Comparison of ENCODE assay signal across 1 cellular context in the genomic region with DNA sequence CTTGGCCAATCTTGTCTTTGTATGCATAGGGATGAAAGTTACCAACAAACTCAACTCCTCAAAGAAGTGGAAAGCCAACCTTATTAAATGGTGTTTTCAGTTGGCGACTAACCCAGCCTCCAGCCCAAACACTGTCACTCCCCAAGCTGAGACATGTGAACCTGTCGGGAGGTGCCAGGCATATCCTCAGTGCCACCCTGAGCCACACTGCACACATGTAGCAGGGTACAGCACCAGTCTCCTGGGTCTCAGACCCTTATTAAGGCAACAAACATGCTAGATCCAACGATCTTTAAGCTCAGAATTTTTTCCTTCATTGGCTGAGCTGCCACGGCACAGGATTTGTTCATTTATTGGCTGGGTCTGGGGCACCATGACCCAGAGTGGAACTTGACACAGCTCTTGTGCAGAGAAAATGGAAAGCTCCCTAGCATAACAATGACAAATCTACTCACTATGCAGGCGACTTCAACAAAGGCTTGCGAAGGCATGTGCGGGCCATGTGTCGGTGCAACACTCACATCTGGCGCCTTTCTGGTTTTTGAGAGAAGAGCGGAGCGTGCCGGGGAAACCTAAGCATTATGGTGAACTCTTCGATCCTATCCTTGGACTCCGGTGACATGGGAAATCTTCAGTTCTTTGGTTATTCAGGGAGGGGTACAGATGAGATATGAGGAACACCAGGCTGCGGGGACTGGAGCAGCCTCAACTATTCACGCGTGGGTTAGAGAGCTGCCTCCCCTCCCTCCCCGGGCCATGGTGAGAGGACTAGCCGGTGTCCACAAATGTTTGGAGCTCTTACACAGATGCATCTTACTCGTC.
TF ChIP-seq lines count a peak whose summit lies in the region.

No MANE protein-coding gene starts in this region.

TF ChIP-seq in H1, 55 proteins besides CTCF, POLR2A, EP300 and RAD21:
- TF ChIP-seq, protein P1, sequence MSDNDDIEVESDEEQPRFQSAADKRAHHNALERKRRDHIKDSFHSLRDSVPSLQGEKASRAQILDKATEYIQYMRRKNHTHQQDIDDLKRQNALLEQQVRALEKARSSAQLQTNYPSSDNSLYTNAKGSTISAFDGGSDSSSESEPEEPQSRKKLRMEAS (IDR thresholded peaks at IDR 0.05): peak; percentile 42; the same call in 1 of the 2 replicates
- TF ChIP-seq RXRA (IDR thresholded peaks at IDR 0.05; ENCODE audit: insufficient read depth, low read depth, low read length) (no peak), POU5F1 (IDR thresholded peaks at IDR 0.05; ENCODE audit: low read depth, low read length) (no peak), GABPA (IDR thresholded peaks at IDR 0.05; ENCODE audit: borderline replicate concordance, insufficient read depth, low read length) (no peak), GTF2F1 (IDR thresholded peaks at IDR 0.05; ENCODE audit: borderline replicate concordance, low read depth, low read length) (no peak), E2F6 (IDR thresholded peaks at IDR 0.05) (peak; percentile 63; the same call in 1 of the 2 replicates), EZH2 (IDR thresholded peaks at IDR 0.05; ENCODE audit: low read depth, low read length, severe bottlenecking) (no peak)
- TF ChIP-seq, protein P2, sequence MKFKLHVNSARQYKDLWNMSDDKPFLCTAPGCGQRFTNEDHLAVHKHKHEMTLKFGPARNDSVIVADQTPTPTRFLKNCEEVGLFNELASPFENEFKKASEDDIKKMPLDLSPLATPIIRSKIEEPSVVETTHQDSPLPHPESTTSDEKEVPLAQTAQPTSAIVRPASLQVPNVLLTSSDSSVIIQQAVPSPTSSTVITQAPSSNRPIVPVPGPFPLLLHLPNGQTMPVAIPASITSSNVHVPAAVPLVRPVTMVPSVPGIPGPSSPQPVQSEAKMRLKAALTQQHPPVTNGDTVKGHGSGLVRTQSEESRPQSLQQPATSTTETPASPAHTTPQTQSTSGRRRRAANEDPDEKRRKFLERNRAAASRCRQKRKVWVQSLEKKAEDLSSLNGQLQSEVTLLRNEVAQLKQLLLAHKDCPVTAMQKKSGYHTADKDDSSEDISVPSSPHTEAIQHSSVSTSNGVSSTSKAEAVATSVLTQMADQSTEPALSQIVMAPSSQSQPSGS (IDR thresholded peaks at IDR 0.05; ENCODE audit: low read length): no peak
